ENCODE assay signal across 8 cellular contexts in genomic region chr15:64247906-64248541, GRCh38.
DNase-seq lines count a peak whose midpoint lies in the region; ATAC-seq and TF ChIP-seq lines count a peak whose summit lies in the region.

No MANE protein-coding gene starts in this region.

- POLR2A ChIA-PET in T-cell (lab: Charles Lee): no interaction called here

- WGBS in esophagus muscularis mucosa: 49% methylated on average over 2 of the region's 2 CpGs

- peak overlapping the region; percentile 13; the same call in 1 of the 2 replicates for H3K4me2 ChIP-seq in GM23338

- H3K36me3 ChIP-seq in GM23338 (ENCODE audit: insufficient read depth): no peaks in the 10 kb centered on the region
- H3K36me3 ChIP-seq in esophagus muscularis mucosa: no peaks in the 10 kb centered on the region

- H3K27ac Mint-ChIP-seq in GM23338 (peak overlapping the region; percentile 81), T-cell (no peak overlapping the region)

- no peak for TF ChIP-seq POLR2A in esophagus muscularis mucosa (IDR thresholded peaks at IDR 0.05; ENCODE audit: low read depth)

- no peaks in the 10 kb centered on the region for H3F3A ChIP-seq in GM23338 (replicated peaks; ENCODE audit: low read depth)

- no peaks in the 10 kb centered on the region for H3K9me2 ChIP-seq in GM23338 (ENCODE audit: insufficient read depth)

- H3K27me3 ChIP-seq in GM23338 (ENCODE audit: insufficient read depth) (no peaks in the 10 kb centered on the region), esophagus muscularis mucosa (no peaks in the 10 kb centered on the region)

- H3K27ac ChIP-seq in GM23338 (ENCODE audit: low read depth): peak overlapping the region; percentile 88
- H3K27ac ChIP-seq in esophagus muscularis mucosa (replicated peaks in 1 of 4): peak overlapping the region in 3 of 4 donors; percentile 22 to 46 (median 36)

- peak; percentile 13 for DNase-seq in activated T-cell treated with anti-CD3 and anti-CD28 coated beads for 24 hours (ENCODE audit: low read depth)
- DNase-seq in activated T-cell treated with anti-CD3 and anti-CD28 coated beads, Interleukin-2, amount 50 U/mL, for 48 hours: no peak
- DNase-seq in GM23338 (ENCODE audit: low spot score): peak; percentile 79
- DNase-seq in LHCN-M2 (ENCODE audit: low read depth): peak; percentile 94
- DNase-seq in T-cell: peak in 11 of 34 experiments; percentile 2 to 35 (median 12)
- DNase-seq in esophagus muscularis mucosa (ENCODE audit: extremely low spot score): no peak
- DNase-seq in occipital lobe (lab: John Stamatoyannopoulos, UW): peak; percentile 10
- no peak for DNase-seq in NCI-H524 treated with DMSO at 0.1 percent for 48 hours (lab: John Stamatoyannopoulos, UW)

- no peaks in the 10 kb centered on the region for H4K20me1 ChIP-seq in GM23338 (replicated peaks; ENCODE audit: insufficient read depth)

- H3K27me3 Mint-ChIP-seq in GM23338 (ENCODE audit: insufficient read depth, low read depth, poor library complexity) (no peaks in the 10 kb centered on the region), T-cell (no peaks in the 10 kb centered on the region)

- H3K9me3 ChIP-seq in esophagus muscularis mucosa: no peaks in the 10 kb centered on the region

- TF ChIP-seq EP300 in esophagus muscularis mucosa (IDR thresholded peaks at IDR 0.05): no peak

- no peak overlapping the region for H3K4me3 Mint-ChIP-seq in GM23338
- H3K4me3 Mint-ChIP-seq in T-cell: no peak overlapping the region

- H3K36me3 Mint-ChIP-seq in GM23338 (ENCODE audit: low read depth) (no peaks in the 10 kb centered on the region; the same call in 2 of the 3 replicates), T-cell (peaks cover 36% of the 10 kb centered on the region)

- CTCF ChIA-PET in T-cell (lab: Charles Lee): interaction anchor here in 1 of 2 donors (0.5 kb wide), 1 partner anchor 480 kb away, joined by 7 read pairs; no protein-coding TSS in a partner anchor

- peaks cover 14% of the 10 kb centered on the region; the same call in 1 of the 2 replicates for H3K4me1 ChIP-seq in GM23338 (ENCODE audit: insufficient read depth)
- peaks cover 8 to 42% (median 24%) of the 10 kb centered on the region in 4 donors for H3K4me1 ChIP-seq in esophagus muscularis mucosa

- H2AFZ ChIP-seq in GM23338: no peak overlapping the region

- no peaks in the 10 kb centered on the region for H3K9me3 Mint-ChIP-seq in GM23338
- no peaks in the 10 kb centered on the region for H3K9me3 Mint-ChIP-seq in T-cell

- H3K79me2 ChIP-seq in GM23338 (replicated peaks; ENCODE audit: insufficient read depth): 0 out of 2 replicates have a peak, but pooled peaks cover 3% of the 10 kb centered on the region

- no peak overlapping the region for H3K4me3 ChIP-seq in GM23338
- no peak overlapping the region for H3K4me3 ChIP-seq in esophagus muscularis mucosa

- peaks cover 19% of the 10 kb centered on the region for H3K4me1 Mint-ChIP-seq in GM23338
- peaks cover 22 to 48% (median 48%) of the 10 kb centered on the region in 3 donors for H3K4me1 Mint-ChIP-seq in T-cell

- intact Hi-C loops in esophagus muscularis mucosa (cut with DNase I): no loop called here

- TF ChIP-seq CTCF in GM23338 (conservative IDR thresholded peaks at IDR 0.05; ENCODE audit: low read depth in 2 of 2): no peak
- TF ChIP-seq CTCF in esophagus muscularis mucosa (IDR thresholded peaks at IDR 0.05): no peak

- ATAC-seq in GM23338 (peak; percentile 72), T-cell (replicated peaks in 1 of 4) (peak; percentile 45 to 78 (median 54))

TF ChIP-seq in GM23338, 12 proteins besides CTCF, POLR2A, EP300 and RAD21 (continues in another document):
- TF ChIP-seq, protein P1, sequence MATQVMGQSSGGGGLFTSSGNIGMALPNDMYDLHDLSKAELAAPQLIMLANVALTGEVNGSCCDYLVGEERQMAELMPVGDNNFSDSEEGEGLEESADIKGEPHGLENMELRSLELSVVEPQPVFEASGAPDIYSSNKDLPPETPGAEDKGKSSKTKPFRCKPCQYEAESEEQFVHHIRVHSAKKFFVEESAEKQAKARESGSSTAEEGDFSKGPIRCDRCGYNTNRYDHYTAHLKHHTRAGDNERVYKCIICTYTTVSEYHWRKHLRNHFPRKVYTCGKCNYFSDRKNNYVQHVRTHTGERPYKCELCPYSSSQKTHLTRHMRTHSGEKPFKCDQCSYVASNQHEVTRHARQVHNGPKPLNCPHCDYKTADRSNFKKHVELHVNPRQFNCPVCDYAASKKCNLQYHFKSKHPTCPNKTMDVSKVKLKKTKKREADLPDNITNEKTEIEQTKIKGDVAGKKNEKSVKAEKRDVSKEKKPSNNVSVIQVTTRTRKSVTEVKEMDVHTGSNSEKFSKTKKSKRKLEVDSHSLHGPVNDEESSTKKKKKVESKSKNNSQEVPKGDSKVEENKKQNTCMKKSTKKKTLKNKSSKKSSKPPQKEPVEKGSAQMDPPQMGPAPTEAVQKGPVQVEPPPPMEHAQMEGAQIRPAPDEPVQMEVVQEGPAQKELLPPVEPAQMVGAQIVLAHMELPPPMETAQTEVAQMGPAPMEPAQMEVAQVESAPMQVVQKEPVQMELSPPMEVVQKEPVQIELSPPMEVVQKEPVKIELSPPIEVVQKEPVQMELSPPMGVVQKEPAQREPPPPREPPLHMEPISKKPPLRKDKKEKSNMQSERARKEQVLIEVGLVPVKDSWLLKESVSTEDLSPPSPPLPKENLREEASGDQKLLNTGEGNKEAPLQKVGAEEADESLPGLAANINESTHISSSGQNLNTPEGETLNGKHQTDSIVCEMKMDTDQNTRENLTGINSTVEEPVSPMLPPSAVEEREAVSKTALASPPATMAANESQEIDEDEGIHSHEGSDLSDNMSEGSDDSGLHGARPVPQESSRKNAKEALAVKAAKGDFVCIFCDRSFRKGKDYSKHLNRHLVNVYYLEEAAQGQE (IDR thresholded peaks at IDR 0.05; ENCODE audit: unreplicated experiment): no peak
- TF ChIP-seq, protein P2, sequence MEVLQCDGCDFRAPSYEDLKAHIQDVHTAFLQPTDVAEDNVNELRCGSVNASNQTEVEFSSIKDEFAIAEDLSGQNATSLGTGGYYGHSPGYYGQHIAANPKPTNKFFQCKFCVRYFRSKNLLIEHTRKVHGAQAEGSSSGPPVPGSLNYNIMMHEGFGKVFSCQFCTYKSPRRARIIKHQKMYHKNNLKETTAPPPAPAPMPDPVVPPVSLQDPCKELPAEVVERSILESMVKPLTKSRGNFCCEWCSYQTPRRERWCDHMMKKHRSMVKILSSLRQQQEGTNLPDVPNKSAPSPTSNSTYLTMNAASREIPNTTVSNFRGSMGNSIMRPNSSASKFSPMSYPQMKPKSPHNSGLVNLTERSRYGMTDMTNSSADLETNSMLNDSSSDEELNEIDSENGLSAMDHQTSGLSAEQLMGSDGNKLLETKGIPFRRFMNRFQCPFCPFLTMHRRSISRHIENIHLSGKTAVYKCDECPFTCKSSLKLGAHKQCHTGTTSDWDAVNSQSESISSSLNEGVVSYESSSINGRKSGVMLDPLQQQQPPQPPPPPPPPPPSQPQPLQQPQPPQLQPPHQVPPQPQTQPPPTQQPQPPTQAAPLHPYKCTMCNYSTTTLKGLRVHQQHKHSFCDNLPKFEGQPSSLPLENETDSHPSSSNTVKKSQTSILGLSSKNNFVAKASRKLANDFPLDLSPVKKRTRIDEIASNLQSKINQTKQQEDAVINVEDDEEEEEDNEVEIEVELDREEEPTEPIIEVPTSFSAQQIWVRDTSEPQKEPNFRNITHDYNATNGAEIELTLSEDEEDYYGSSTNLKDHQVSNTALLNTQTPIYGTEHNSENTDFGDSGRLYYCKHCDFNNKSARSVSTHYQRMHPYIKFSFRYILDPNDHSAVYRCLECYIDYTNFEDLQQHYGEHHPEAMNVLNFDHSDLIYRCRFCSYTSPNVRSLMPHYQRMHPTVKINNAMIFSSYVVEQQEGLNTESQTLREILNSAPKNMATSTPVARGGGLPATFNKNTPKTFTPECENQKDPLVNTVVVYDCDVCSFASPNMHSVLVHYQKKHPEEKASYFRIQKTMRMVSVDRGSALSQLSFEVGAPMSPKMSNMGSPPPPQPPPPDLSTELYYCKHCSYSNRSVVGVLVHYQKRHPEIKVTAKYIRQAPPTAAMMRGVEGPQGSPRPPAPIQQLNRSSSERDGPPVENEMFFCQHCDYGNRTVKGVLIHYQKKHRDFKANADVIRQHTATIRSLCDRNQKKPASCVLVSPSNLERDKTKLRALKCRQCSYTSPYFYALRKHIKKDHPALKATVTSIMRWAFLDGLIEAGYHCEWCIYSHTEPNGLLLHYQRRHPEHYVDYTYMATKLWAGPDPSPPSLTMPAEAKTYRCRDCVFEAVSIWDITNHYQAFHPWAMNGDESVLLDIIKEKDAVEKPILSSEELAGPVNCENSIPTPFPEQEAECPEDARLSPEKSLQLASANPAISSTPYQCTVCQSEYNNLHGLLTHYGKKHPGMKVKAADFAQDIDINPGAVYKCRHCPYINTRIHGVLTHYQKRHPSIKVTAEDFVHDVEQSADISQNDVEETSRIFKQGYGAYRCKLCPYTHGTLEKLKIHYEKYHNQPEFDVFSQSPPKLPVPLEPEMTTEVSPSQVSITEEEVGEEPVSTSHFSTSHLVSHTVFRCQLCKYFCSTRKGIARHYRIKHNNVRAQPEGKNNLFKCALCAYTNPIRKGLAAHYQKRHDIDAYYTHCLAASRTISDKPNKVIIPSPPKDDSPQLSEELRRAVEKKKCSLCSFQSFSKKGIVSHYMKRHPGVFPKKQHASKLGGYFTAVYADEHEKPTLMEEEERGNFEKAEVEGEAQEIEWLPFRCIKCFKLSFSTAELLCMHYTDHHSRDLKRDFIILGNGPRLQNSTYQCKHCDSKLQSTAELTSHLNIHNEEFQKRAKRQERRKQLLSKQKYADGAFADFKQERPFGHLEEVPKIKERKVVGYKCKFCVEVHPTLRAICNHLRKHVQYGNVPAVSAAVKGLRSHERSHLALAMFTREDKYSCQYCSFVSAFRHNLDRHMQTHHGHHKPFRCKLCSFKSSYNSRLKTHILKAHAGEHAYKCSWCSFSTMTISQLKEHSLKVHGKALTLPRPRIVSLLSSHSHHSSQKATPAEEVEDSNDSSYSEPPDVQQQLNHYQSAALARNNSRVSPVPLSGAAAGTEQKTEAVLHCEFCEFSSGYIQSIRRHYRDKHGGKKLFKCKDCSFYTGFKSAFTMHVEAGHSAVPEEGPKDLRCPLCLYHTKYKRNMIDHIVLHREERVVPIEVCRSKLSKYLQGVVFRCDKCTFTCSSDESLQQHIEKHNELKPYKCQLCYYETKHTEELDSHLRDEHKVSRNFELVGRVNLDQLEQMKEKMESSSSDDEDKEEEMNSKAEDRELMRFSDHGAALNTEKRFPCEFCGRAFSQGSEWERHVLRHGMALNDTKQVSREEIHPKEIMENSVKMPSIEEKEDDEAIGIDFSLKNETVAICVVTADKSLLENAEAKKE (CRISPR knock-in tag; IDR thresholded peaks at IDR 0.05): no peak
- no peak for TF ChIP-seq ETS1 (IDR thresholded peaks at IDR 0.05)
- no peak for TF ChIP-seq ZNF114 (CRISPR knock-in tag; IDR thresholded peaks at IDR 0.05)

Comparison
In these comparisons a context has a peak if more than half of its experiments do, and no peak if none do; other contexts are left out.
1. DNase-seq: peak in activated T-cell treated with anti-CD3 and anti-CD28 coated beads for 24 hours (single experiment), GM23338 (single experiment), LHCN-M2 (single experiment) and occipital lobe (single experiment); none in activated T-cell treated with anti-CD3 and anti-CD28 coated beads, Interleukin-2, amount 50 U/mL, for 48 hours (0 of 2), esophagus muscularis mucosa (single experiment) and NCI-H524 treated with DMSO at 0.1 percent for 48 hours (single experiment).